Comparison of ENCODE assay signal across 24 cellular contexts in genomic region chr1:236370397-236370796, GRCh38. TPM values are rescaled to one million over a fixed set of nuclear protein-coding genes. Genes with fewer than 3 reads are reported as not detected.
"Had no signal": no experiment of that assay in that cellular context is flagged by ENCODE, and none has a peak within 500 bp of the region (broad histone marks: within the 10 kb centered on the region; RNA-seq: fewer than 3 reads in every experiment).

No MANE protein-coding gene starts in this region.

- H3K4me3 Mint-ChIP-seq: activated naive CD8-positive, alpha-beta T cell treated with anti-CD3 and anti-CD28 coated beads for 36 hours; dendritic cell treated with granulocyte-macrophage colony-stimulating factor and Interleukin-4, amounts not matched to agents 40 ng/mL and 50 ng/mL, for 4 days; T-helper 17 cell had no signal

- H3K4me3 ChIP-seq: cardiac muscle cell, esophagus muscularis mucosa, gastroesophageal sphincter, heart left ventricle, left lung, ovary, psoas muscle, right lobe of liver, tibial artery had no signal

- H3K9me3 Mint-ChIP-seq: dendritic cell treated with granulocyte-macrophage colony-stimulating factor and Interleukin-4, amounts not matched to agents 40 ng/mL and 50 ng/mL, for 4 days had no signal

- H3K9me3 ChIP-seq: left lung, ovary, right lobe of liver had no signal

- H3K36me3 Mint-ChIP-seq: activated naive CD8-positive, alpha-beta T cell treated with anti-CD3 and anti-CD28 coated beads for 36 hours had no signal

- FAIRE-seq: endothelial cell of umbilical vein, small intestine had no signal

- H3K36me3 ChIP-seq: cardiac muscle cell, esophagus muscularis mucosa, gastroesophageal sphincter, heart left ventricle, left lung, ovary, right lobe of liver, tibial artery had no signal

- H3K4me1 ChIP-seq: gastroesophageal sphincter, left lung, psoas muscle, right lobe of liver, tibial artery had no signal

- H3K27me3 Mint-ChIP-seq: dendritic cell treated with granulocyte-macrophage colony-stimulating factor and Interleukin-4, amounts not matched to agents 40 ng/mL and 50 ng/mL, for 4 days; T-helper 17 cell had no signal

- H3K27ac ChIP-seq: cardiac muscle cell, esophagus muscularis mucosa, gastroesophageal sphincter, heart left ventricle, left lung, ovary, psoas muscle, right lobe of liver, tibial artery, VCaP had no signal

- H3K27ac Mint-ChIP-seq: activated naive CD8-positive, alpha-beta T cell treated with anti-CD3 and anti-CD28 coated beads for 36 hours; dendritic cell treated with granulocyte-macrophage colony-stimulating factor and Interleukin-4, amounts not matched to agents 40 ng/mL and 50 ng/mL, for 4 days; T-helper 17 cell had no signal

- H3K27me3 ChIP-seq: cardiac muscle cell, esophagus muscularis mucosa, gastroesophageal sphincter, heart left ventricle, left lung, ovary, right lobe of liver, tibial artery had no signal

- DNase-seq: activated CD4-positive, CD25-positive, alpha-beta regulatory T cell treated with anti-CD3 and anti-CD28 coated beads, Interleukin-2, amount 50 U/mL, for 72 hours; activated CD8-positive, alpha-beta memory T cell treated with anti-CD3 and anti-CD28 coated beads, Interleukin-2, amount 50 U/mL, for 48 hours; activated naive CD4-positive, alpha-beta T cell; activated naive CD8-positive, alpha-beta T cell treated with anti-CD3 and anti-CD28 coated beads for 36 hours; amniotic stem cell; effector memory CD4-positive, alpha-beta T cell; heart left ventricle; left lung; midbrain; ovary; psoas muscle; right lobe of liver; small intestine; stimulated activated CD4-positive, alpha-beta T cell treated with anti-CD3 and anti-CD28 coated beads, Interleukin-15, amount 100 ng/mL, for 24 hours; stimulated activated naive CD4-positive, alpha-beta T cell treated with Interleukin-2 at 50 U/mL for 16 hours; T-helper 17 cell; tibial artery had no signal

- ATAC-seq: gastroesophageal sphincter, heart left ventricle, left lung, psoas muscle, right lobe of liver, T-helper 17 cell had no signal

RNA-seq across cellular contexts. Expression of gene EDARADD, which starts 23.7 kb away (rescaled TPM):
- total RNA-seq: endothelial cell of umbilical vein, lung microvascular endothelial cell had no signal
- polyA plus RNA-seq: endothelial cell of umbilical vein had no signal
